ENCODE assay signal across 8 cellular contexts in genomic region chr9:79569814-79570448, GRCh38. TPM values are rescaled to one million over a fixed set of nuclear protein-coding genes. Genes with fewer than 3 reads are reported as not detected.
DNase-seq lines count a peak whose midpoint lies in the region; ATAC-seq and TF ChIP-seq lines count a peak whose summit lies in the region.

No MANE protein-coding gene starts in this region.

- H2BK5ac ChIP-seq in H9 (ENCODE audit: insufficient read length, low read length), result no peak overlapping the region

- H3K27ac Mint-ChIP-seq in H9, result peak overlapping the region in 1 of 3 experiments; percentile 91; a peak in 1 of 7 replicates

- no peaks in the 10 kb centered on the region for H3K36me3 ChIP-seq in skeletal muscle satellite cell (ENCODE audit: insufficient read depth, low read length)

- no peak overlapping the region for H3K56ac ChIP-seq in H9 (ENCODE audit: insufficient read length, low read depth, low read length)

- intact Hi-C loops in right cardiac atrium (cut with DNase I), result loop anchor here in 1 of 4 donors (5.0 kb wide), 1 partner anchor 52 kb away; no protein-coding TSS in a partner anchor

- H3K23ac ChIP-seq in H9 (ENCODE audit: insufficient read length, low read depth, low read length), result no peak overlapping the region

- peaks cover 4% of the 10 kb centered on the region in 2 experiments; a peak in 3 of 5 replicates for H3K9me3 Mint-ChIP-seq in H9

- TF ChIP-seq CTCF in H9 (conservative IDR thresholded peaks at IDR 0.05) (no peak), WI38 (IDR thresholded peaks at IDR 0.05; ENCODE audit: low read depth, low read length) (no peak)

- no peak overlapping the region for H2AK5ac ChIP-seq in H9 (ENCODE audit: insufficient read length, low read length)

- H4K20me1 ChIP-seq in H9 (ENCODE audit: control insufficient read depth, insufficient read depth, insufficient read length), result no peaks in the 10 kb centered on the region

- H3K9me3 ChIP-seq in H9 (ENCODE audit: control insufficient read depth, low read depth, low read length) (no peaks in the 10 kb centered on the region), right cardiac atrium (ENCODE audit: control insufficient read depth, low read length) (no peaks in the 10 kb centered on the region), skeletal muscle satellite cell (replicated peaks; ENCODE audit: low read length) (no peaks in the 10 kb centered on the region)

- H3K18ac ChIP-seq in H9 (ENCODE audit: insufficient read length, low read depth, low read length), result peak overlapping the region; percentile 80

- H2BK20ac ChIP-seq in H9 (ENCODE audit: low read depth, low read length, poor library complexity, severe bottlenecking), result no peak overlapping the region

- peaks cover 7% of the 10 kb centered on the region for H3K27me3 Mint-ChIP-seq in H9 (ENCODE audit: low read depth)

- no peaks in the 10 kb centered on the region for H3K79me1 ChIP-seq in H9 (ENCODE audit: insufficient read depth, low read depth, low read length, poor library complexity, severe bottlenecking)

- DNase-seq in H9 (no peak), right cardiac atrium (no peak), NCI-H2107 (lab: John Stamatoyannopoulos, UW) (no peak), NCI-H345 treated with DMSO at 0.1 percent for 48 hours (lab: John Stamatoyannopoulos, UW; ENCODE audit: unreplicated experiment) (no peak)
- no peak for DNase-seq in activated CD8-positive, alpha-beta memory T cell treated with anti-CD3 and anti-CD28 coated beads for 24 hours

- peaks cover 17 to 18% of the 10 kb centered on the region in 2 experiments for H3K4me1 Mint-ChIP-seq in H9

- H3K27me3 ChIP-seq in H9 (ENCODE audit: insufficient read depth, low read length), result no peaks in the 10 kb centered on the region
- no peaks in the 10 kb centered on the region for H3K27me3 ChIP-seq in right cardiac atrium (ENCODE audit: control insufficient read depth, insufficient read depth)
- H3K27me3 ChIP-seq in skeletal muscle satellite cell (ENCODE audit: control insufficient read depth, insufficient read depth, low read length), result no peaks in the 10 kb centered on the region

- no peak overlapping the region for H4K5ac ChIP-seq in H9 (ENCODE audit: insufficient read length, low read depth, low read length)

- H2BK15ac ChIP-seq in H9 (ENCODE audit: low read depth, low read length), result no peak overlapping the region

- H2AFZ ChIP-seq in H9 (ENCODE audit: low read length), result peak overlapping the region; percentile 76

- peak overlapping the region; percentile 77 for H3K4me3 ChIP-seq in WI38 (ENCODE audit: low read depth, low read length)
- H3K4me3 ChIP-seq in right cardiac atrium (ENCODE audit: low read length), result peak overlapping the region; percentile 71
- peak overlapping the region; percentile 90 for H3K4me3 ChIP-seq in skeletal muscle satellite cell (ENCODE audit: low read length)

- H3T11ph ChIP-seq in H9 (ENCODE audit: low read length), result no peak overlapping the region

- no peak overlapping the region for H2BK120ac ChIP-seq in H9 (ENCODE audit: low read depth, low read length, poor library complexity, severe bottlenecking)

- H3K4me2 ChIP-seq in H9 (ENCODE audit: insufficient read depth, insufficient read length, low read length), result peak overlapping the region; percentile 97
- H3K4me2 ChIP-seq in skeletal muscle satellite cell (ENCODE audit: low read length), result peak overlapping the region; percentile 98

- peaks cover 0 to 14% (median 2%) of the 10 kb centered on the region in 3 experiments; a peak in 3 of 7 replicates for H3K36me3 Mint-ChIP-seq in H9 (ENCODE audit: insufficient read depth in 1 of 3, low read depth in 3 of 3)

- H3K14ac ChIP-seq in H9 (ENCODE audit: insufficient read depth, low read length), result peak overlapping the region; percentile 88

- H3K23me2 ChIP-seq in H9 (ENCODE audit: insufficient read length, low read depth, low read length, poor library complexity, severe bottlenecking), result peaks cover 18% of the 10 kb centered on the region

- no peak overlapping the region for H3K27ac ChIP-seq in H9 (ENCODE audit: insufficient read length, low read depth, low read length)
- no peak overlapping the region for H3K27ac ChIP-seq in right cardiac atrium (ENCODE audit: low read length)

- H3K4me3 Mint-ChIP-seq in H9, result no peak overlapping the region

- no CpG with 5 or more reads among the region's 18 CpGs for WGBS in H9 (ENCODE audit: extremely low coverage, insufficient read length, low lambda C conversion rate)
- WGBS in right cardiac atrium, result 17% methylated on average over 18 of the region's 18 CpGs

- no peak overlapping the region for H4K91ac ChIP-seq in H9 (ENCODE audit: insufficient read length, low read depth, low read length)

- ATAC-seq in right cardiac atrium, result no peak
- no peak for ATAC-seq in GM18909 (IDR thresholded peaks at IDR 0.05; ENCODE audit: poor library complexity, unreplicated experiment)

- H2BK12ac ChIP-seq in H9 (ENCODE audit: insufficient read length, low read depth, low read length), result no peak overlapping the region

- H3K4me1 ChIP-seq in H9 (ENCODE audit: insufficient read depth, low read length), result peaks cover 3% of the 10 kb centered on the region; the same call in 1 of the 2 replicates
- H3K4me1 ChIP-seq in right cardiac atrium (ENCODE audit: control insufficient read depth, insufficient read depth, low read length), result no peaks in the 10 kb centered on the region
- peaks cover 4% of the 10 kb centered on the region for H3K4me1 ChIP-seq in skeletal muscle satellite cell (ENCODE audit: control insufficient read depth, insufficient read depth, low read length)

- H3K4ac ChIP-seq in H9 (ENCODE audit: low read depth, low read length), result no peak overlapping the region; the same call in 1 of the 2 replicates

- H3K79me2 ChIP-seq in H9 (ENCODE audit: insufficient read depth, low read length), result peaks cover 3% of the 10 kb centered on the region; the same call in 1 of the 2 replicates

- H3K9ac ChIP-seq in H9 (ENCODE audit: extremely low read depth, insufficient read length, low read length), result peak overlapping the region; percentile 76
- H3K9ac ChIP-seq in skeletal muscle satellite cell (ENCODE audit: low read depth, low read length), result peak overlapping the region; percentile 91

- no peak overlapping the region for H4K8ac ChIP-seq in H9 (replicated peaks; ENCODE audit: insufficient read length, low read depth, low read length)

RNA-seq across cellular contexts. Expression of gene TLE4, which starts 1.8 kb away (rescaled TPM):
- 35.1 and 36.5 TPM in 2 replicates for total RNA-seq in H9 (2021)
- total RNA-seq in right cardiac atrium, result 10 to 100 TPM; 16.3 to 20.1 (median 18.7) TPM
- polyA plus RNA-seq in right cardiac atrium, result 5.9 TPM
- 5.6 and 12.9 TPM in 2 replicates for total RNA-seq in skeletal muscle satellite cell (2012; rRNA removed)
